In the genomic region with DNA sequence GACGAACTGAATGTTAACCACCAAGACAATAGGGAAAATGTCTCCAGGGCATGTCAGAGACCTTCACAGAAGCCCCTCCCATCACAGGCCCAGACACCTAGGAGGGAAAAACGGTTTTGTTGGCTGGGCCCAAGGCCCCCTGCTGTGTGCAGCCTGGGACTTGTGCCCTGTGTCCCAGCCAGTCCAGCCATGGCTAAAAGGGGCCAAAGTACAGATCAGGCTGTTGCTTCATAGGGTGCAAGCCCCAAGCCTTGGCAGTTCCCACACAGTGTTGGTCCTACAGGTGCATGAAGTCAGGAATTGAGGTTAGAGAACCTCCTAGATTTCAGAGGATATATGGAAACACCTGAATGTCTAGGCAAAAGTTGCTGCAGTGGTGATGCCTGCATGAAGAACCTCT, we compare ENCODE assay signal across 33 cellular contexts.
"Had no signal": no experiment of that assay in that cellular context is flagged by ENCODE, and none has a peak within 500 bp of the region (broad histone marks: within the 10 kb centered on the region; RNA-seq: fewer than 3 reads in every experiment).

No MANE protein-coding gene starts in this region.

- H3K36me3 ChIP-seq: adrenal gland, ascending aorta, brain microvascular endothelial cell, breast epithelium, cardiac muscle cell had no signal

- H3K27me3 ChIP-seq: adrenal gland, ascending aorta, body of pancreas, brain microvascular endothelial cell, breast epithelium, cardiac muscle cell had no signal

- ATAC-seq: activated naive CD4-positive, alpha-beta T cell treated with anti-CD3 and anti-CD28 coated beads, Interleukin-2, amount 50 U/mL, for 72 hours; activated naive CD8-positive, alpha-beta T cell treated with anti-CD3 and anti-CD28 coated beads, Interleukin-2, amount 50 U/mL, for 24 hours; activated T-cell treated with anti-CD3 and anti-CD28 coated beads, Interleukin-2, amount 50 U/mL, for 4 hours; activated T-cell treated with anti-CD3 and anti-CD28 coated beads, Interleukin-2, amount 50 U/mL, for 72 hours; activated T-helper 17 cell treated with anti-CD3 and anti-CD28 coated beads, Interleukin-2, amount 50 U/mL, for 72 hours; body of pancreas had no signal

- FAIRE-seq: astrocyte had no signal

- H3K4me1 ChIP-seq: adrenal gland, ascending aorta, body of pancreas, breast epithelium had no signal

- DNase-seq: activated effector memory CD4-positive, alpha-beta T cell treated with anti-CD3 and anti-CD28 coated beads, Interleukin-2, amount 50 U/mL, for 16 hours; activated effector memory CD4-positive, alpha-beta T cell treated with Interleukin-2 at 50 U/mL for 16 hours; activated gamma-delta T cell; activated gamma-delta T cell treated with Interleukin-2 at 50 U/mL for 16 hours; activated naive CD4-positive, alpha-beta T cell; activated naive CD4-positive, alpha-beta T cell treated with anti-CD3 and anti-CD28 coated beads for 36 hours; activated naive CD4-positive, alpha-beta T cell treated with anti-CD3 and anti-CD28 coated beads, Interleukin-2, amount 10 ng/mL, durations not matched to agents 7 days and 5 days; activated naive CD4-positive, alpha-beta T cell treated with anti-CD3 and anti-CD28 coated beads, Interleukin-2, amount 50 U/mL, for 16 hours; activated naive CD4-positive, alpha-beta T cell treated with Interleukin-2 at 50 U/mL for 16 hours; activated naive CD8-positive, alpha-beta T cell treated with anti-CD3 and anti-CD28 coated beads for 36 hours; activated naive CD8-positive, alpha-beta T cell treated with anti-CD3 and anti-CD28 coated beads, Interleukin-2, amount 10 ng/mL, durations not matched to agents 7 days and 5 days; activated naive CD8-positive, alpha-beta T cell treated with anti-CD3 and anti-CD28 coated beads, Interleukin-2, amount 50 U/mL, for 24 hours; activated T-cell treated with anti-CD3 and anti-CD28 coated beads, Interleukin-2, amount 50 U/mL, for 1 hour; activated T-cell treated with anti-CD3 and anti-CD28 coated beads, Interleukin-2, amount 50 U/mL, for 24 hours; activated T-cell treated with anti-CD3 and anti-CD28 coated beads, Interleukin-2, amount 50 U/mL, for 4 hours; activated T-cell treated with anti-CD3 and anti-CD28 coated beads, Interleukin-2, amount 50 U/mL, for 48 hours; activated T-cell treated with anti-CD3 and anti-CD28 coated beads, Interleukin-2, amount 50 U/mL, for 72 hours; adrenal gland; amniotic stem cell; amygdala; anterior cingulate cortex; aorta; body of pancreas; brain microvascular endothelial cell; caudate nucleus; central memory CD4-positive, alpha-beta T cell; cerebellar nuclear complex had no signal

- H3K9me3 ChIP-seq: adrenal gland had no signal

- H3K27ac ChIP-seq: adrenal gland, ascending aorta, body of pancreas, brain microvascular endothelial cell, breast epithelium, cardiac muscle cell had no signal

- H3K4me3 ChIP-seq: adrenal gland, ascending aorta, body of pancreas, breast epithelium, cardiac muscle cell had no signal
